9 cellular contexts compared by ENCODE assay signal in the genomic region with DNA sequence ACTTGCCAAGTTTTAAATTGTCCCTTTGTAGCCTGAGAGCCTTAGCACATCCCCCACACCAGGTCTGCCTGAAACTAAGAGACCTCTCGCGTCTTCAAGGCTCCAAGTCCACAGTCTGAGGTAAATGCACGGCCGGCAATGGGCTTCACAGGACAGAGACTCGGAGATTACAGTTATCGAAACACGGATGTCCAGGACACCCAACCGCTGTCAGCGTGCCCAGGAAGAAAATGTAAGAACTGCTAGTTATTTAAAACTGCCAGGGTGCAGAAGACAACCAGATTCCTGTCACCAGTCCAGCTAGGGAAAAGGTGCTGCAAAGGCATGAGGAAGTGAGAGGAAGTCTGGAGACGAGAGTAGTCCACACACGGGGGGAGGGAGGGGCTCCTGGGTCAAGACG. TPM values are rescaled to one million over a fixed set of nuclear protein-coding genes. Genes with fewer than 3 reads are reported as not detected.
DNase-seq lines count a peak whose midpoint lies in the region; ATAC-seq, FAIRE-seq and TF ChIP-seq lines count a peak whose summit lies in the region.
"Had no signal": no experiment of that assay in that cellular context is flagged by ENCODE, and none has a peak within 500 bp of the region (broad histone marks: within the 10 kb centered on the region; RNA-seq: fewer than 3 reads in every experiment).

No MANE protein-coding gene starts in this region.

- TF ChIP-seq EP300 in A549 (IDR thresholded peaks at IDR 0.05), result no peak

- DNase-seq in A549 (ENCODE audit: low read depth in 1 of 2, low spot score in 1 of 2) (peak; percentile 2 to 6), HK-2 (ENCODE audit: unreplicated experiment) (peak; percentile 35), fibroblast of mammary gland (ENCODE audit: low read depth) (peak; percentile 23), mucosa of gallbladder (ENCODE audit: low spot score) (peak; percentile 70), SKM-1 (lab: John Stamatoyannopoulos, UW; ENCODE audit: unreplicated experiment) (no peak), UCSD-AML1 (lab: John Stamatoyannopoulos, UW; ENCODE audit: unreplicated experiment) (no peak), NCI-H2029 treated with DMSO at 0.1 percent for 48 hours (lab: John Stamatoyannopoulos, UW) (no peak)
- DNase-seq in activated CD4-positive, CD25-positive, alpha-beta regulatory T cell (lab: John Stamatoyannopoulos, UW), result no peak
- DNase-seq: NCI-H748 treated with DMSO at 0.1 percent for 48 hours had no signal

- WGBS in A549 (ENCODE audit: missing lambda C conversion rate), result 48% methylated on average over 11 of the region's 12 CpGs

- TF ChIP-seq CTCF in A549 (IDR thresholded peaks at IDR 0.05) (no peak), fibroblast of mammary gland (conservative IDR thresholded peaks at IDR 0.05; ENCODE audit: control insufficient read depth, insufficient read depth, low read depth, low read length) (no peak)

- peak; percentile 57 to 73; a peak in 3 of 6 replicates for ATAC-seq in A549

- H3K4me3 ChIP-seq in A549 (peak overlapping the region; percentile 30), fibroblast of mammary gland (ENCODE audit: control insufficient read depth, low read depth, low read length) (peak overlapping the region; percentile 33)

- FAIRE-seq in A549 (lab: Jason Lieb, UNC), result no peak

- POLR2A ChIA-PET in A549 (lab: Yijun Ruan, JAX), result no interaction called here

- no peak for TF ChIP-seq RAD21 in A549 (conservative IDR thresholded peaks at IDR 0.05 in 1 of 2, IDR thresholded peaks at IDR 0.05 in 1 of 2)

- peak overlapping the region; percentile 34 to 63; a peak in 5 of 6 replicates for H3K27ac ChIP-seq in A549

- CTCF ChIA-PET in A549 (lab: Yijun Ruan, JAX), result no interaction called here

- no peaks in the 10 kb centered on the region for H3K9me3 ChIP-seq in A549

- peak overlapping the region; percentile 67 for H3K4me2 ChIP-seq in A549

- no peak for TF ChIP-seq POLR2A in A549 (IDR thresholded peaks at IDR 0.05; ENCODE audit: low read length)

- no peaks in the 10 kb centered on the region for H3K4me1 ChIP-seq in A549

TF ChIP-seq in A549, 52 proteins besides CTCF, POLR2A, EP300 and RAD21:
- TF ChIP-seq MYC (IDR thresholded peaks at IDR 0.05; ENCODE audit: borderline replicate concordance, low read length), result no peak
- TF ChIP-seq, protein P1, sequence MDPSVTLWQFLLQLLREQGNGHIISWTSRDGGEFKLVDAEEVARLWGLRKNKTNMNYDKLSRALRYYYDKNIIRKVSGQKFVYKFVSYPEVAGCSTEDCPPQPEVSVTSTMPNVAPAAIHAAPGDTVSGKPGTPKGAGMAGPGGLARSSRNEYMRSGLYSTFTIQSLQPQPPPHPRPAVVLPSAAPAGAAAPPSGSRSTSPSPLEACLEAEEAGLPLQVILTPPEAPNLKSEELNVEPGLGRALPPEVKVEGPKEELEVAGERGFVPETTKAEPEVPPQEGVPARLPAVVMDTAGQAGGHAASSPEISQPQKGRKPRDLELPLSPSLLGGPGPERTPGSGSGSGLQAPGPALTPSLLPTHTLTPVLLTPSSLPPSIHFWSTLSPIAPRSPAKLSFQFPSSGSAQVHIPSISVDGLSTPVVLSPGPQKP (IDR thresholded peaks at IDR 0.05; ENCODE audit: low read depth, low read length), result no peak
- TF ChIP-seq, protein P2, sequence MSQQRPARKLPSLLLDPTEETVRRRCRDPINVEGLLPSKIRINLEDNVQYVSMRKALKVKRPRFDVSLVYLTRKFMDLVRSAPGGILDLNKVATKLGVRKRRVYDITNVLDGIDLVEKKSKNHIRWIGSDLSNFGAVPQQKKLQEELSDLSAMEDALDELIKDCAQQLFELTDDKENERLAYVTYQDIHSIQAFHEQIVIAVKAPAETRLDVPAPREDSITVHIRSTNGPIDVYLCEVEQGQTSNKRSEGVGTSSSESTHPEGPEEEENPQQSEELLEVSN (IDR thresholded peaks at IDR 0.05; ENCODE audit: borderline replicate concordance, low read depth), result no peak
- TF ChIP-seq, protein P3, sequence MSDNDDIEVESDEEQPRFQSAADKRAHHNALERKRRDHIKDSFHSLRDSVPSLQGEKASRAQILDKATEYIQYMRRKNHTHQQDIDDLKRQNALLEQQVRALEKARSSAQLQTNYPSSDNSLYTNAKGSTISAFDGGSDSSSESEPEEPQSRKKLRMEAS (IDR thresholded peaks at IDR 0.05), result no peak
- TF ChIP-seq, protein P4, sequence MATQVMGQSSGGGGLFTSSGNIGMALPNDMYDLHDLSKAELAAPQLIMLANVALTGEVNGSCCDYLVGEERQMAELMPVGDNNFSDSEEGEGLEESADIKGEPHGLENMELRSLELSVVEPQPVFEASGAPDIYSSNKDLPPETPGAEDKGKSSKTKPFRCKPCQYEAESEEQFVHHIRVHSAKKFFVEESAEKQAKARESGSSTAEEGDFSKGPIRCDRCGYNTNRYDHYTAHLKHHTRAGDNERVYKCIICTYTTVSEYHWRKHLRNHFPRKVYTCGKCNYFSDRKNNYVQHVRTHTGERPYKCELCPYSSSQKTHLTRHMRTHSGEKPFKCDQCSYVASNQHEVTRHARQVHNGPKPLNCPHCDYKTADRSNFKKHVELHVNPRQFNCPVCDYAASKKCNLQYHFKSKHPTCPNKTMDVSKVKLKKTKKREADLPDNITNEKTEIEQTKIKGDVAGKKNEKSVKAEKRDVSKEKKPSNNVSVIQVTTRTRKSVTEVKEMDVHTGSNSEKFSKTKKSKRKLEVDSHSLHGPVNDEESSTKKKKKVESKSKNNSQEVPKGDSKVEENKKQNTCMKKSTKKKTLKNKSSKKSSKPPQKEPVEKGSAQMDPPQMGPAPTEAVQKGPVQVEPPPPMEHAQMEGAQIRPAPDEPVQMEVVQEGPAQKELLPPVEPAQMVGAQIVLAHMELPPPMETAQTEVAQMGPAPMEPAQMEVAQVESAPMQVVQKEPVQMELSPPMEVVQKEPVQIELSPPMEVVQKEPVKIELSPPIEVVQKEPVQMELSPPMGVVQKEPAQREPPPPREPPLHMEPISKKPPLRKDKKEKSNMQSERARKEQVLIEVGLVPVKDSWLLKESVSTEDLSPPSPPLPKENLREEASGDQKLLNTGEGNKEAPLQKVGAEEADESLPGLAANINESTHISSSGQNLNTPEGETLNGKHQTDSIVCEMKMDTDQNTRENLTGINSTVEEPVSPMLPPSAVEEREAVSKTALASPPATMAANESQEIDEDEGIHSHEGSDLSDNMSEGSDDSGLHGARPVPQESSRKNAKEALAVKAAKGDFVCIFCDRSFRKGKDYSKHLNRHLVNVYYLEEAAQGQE (IDR thresholded peaks at IDR 0.05), result no peak

RNA-seq across cellular contexts. Expression of a gene that starts 28.9 kb away (rescaled TPM):
- polyA plus RNA-seq in A549 (2011; rRNA removed), result 4.2 and 6.1 TPM in 2 replicates
- 6.1 and 7.2 TPM in 2 replicates for polyA plus RNA-seq in A549 (2012; cell fraction: cytosol; rRNA removed)
- polyA plus RNA-seq in A549 (2012; cell fraction: nucleus; rRNA removed), result 14.8 and 27.8 TPM in 2 replicates
- 3.3 to 4.2 TPM (median 3.8 TPM) in 3 replicates for polyA plus RNA-seq in A549 (2017; fragmentation: RNase III; extraction: RNeasy Plus Mini Kit Qiagen cat#74134 plus additional on column Dnase treatment)
- polyA minus RNA-seq in A549 (2011; rRNA and poly(A)+ RNA removed), result 12.1 and 17.8 TPM in 2 replicates
- total RNA-seq in mucosa of gallbladder, result 20.3 TPM

Comparison
In these comparisons a context has a peak if more than half of its experiments do, and no peak if none do; other contexts are left out.
1. DNase-seq: peak in A549 (2 of 2), HK-2 (single experiment), fibroblast of mammary gland (single experiment) and mucosa of gallbladder (single experiment); none in activated CD4-positive, CD25-positive, alpha-beta regulatory T cell (0 of 4), SKM-1 (single experiment), UCSD-AML1 (single experiment) and NCI-H2029 treated with DMSO at 0.1 percent for 48 hours (single experiment).